11 cellular contexts compared by ENCODE assay signal in the genomic region with DNA sequence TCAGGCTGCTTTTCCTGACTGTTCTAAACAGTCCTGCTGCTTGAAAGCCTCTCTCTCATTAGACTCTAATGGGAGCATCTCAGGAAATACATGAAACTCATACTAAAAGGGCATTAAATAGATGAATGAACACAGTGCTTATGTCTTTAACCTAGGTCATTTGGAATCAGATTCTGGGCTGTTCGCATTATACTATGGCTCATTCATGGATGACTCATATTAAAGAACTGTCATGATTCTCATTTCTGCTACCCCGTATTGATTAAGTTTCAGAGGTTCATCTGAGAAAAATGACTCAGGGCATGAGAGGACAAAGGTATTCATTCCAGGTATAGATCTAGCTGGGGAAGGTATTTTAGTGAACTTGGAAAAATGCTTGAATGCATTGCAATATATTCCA.
DNase-seq lines count a peak whose midpoint lies in the region; ATAC-seq and TF ChIP-seq lines count a peak whose summit lies in the region.
"Had no signal": no experiment of that assay in that cellular context is flagged by ENCODE, and none has a peak within 500 bp of the region (broad histone marks: within the 10 kb centered on the region; RNA-seq: fewer than 3 reads in every experiment).

No MANE protein-coding gene starts in this region.

- no peak overlapping the region for H3K27ac ChIP-seq in SK-N-SH (ENCODE audit: low read depth in 2 of 2, low read length in 1 of 2)
- H3K27ac ChIP-seq: prostate gland had no signal

- TF ChIP-seq EP300 in SK-N-SH (IDR thresholded peaks at IDR 0.05; ENCODE audit: borderline replicate concordance in 1 of 2, low read depth in 1 of 2, low read length in 1 of 2) = no peak

- H3K4me2 ChIP-seq in SK-N-SH = no peak overlapping the region

- H3K9me2 ChIP-seq in SK-N-SH = no peaks in the 10 kb centered on the region

- H3K9me3 Mint-ChIP-seq in WTC11 = no peaks in the 10 kb centered on the region
- H3K9me3 Mint-ChIP-seq: stimulated activated memory B cell treated with anti-CD40 and anti-IgM and Interleukin-4, amounts not matched to agents 10 μg/mL and 1 μg/mL and 100 μg/mL, for 72 hours had no signal

- no peaks in the 10 kb centered on the region for H3K36me3 ChIP-seq in SK-N-SH (replicated peaks in 1 of 2; ENCODE audit: control insufficient read depth in 1 of 2, insufficient read depth in 2 of 2, low read length in 1 of 2)
- H3K36me3 ChIP-seq: prostate gland had no signal

- no peak for TF ChIP-seq RAD21 in SK-N-SH (IDR thresholded peaks at IDR 0.05; ENCODE audit: low read length)

- no peaks in the 10 kb centered on the region for H4K20me1 ChIP-seq in SK-N-SH (ENCODE audit: insufficient read depth)

- H3K4me3 ChIP-seq in SK-N-SH (ENCODE audit: low read depth in 2 of 2, low read length in 1 of 2) = no peak overlapping the region
- H3K4me3 ChIP-seq: prostate gland had no signal

- peaks cover 4% of the 10 kb centered on the region; the same call in 1 of the 2 replicates for H3K4me1 Mint-ChIP-seq in WTC11
- H3K4me1 Mint-ChIP-seq: stimulated activated memory B cell treated with anti-CD40 and anti-IgM and Interleukin-4, amounts not matched to agents 10 μg/mL and 1 μg/mL and 100 μg/mL, for 72 hours had no signal

- H3K27me3 Mint-ChIP-seq in WTC11 (ENCODE audit: low read depth) = no peaks in the 10 kb centered on the region
- H3K27me3 Mint-ChIP-seq: stimulated activated memory B cell treated with anti-CD40 and anti-IgM and Interleukin-4, amounts not matched to agents 10 μg/mL and 1 μg/mL and 100 μg/mL, for 72 hours had no signal

- 30% methylated on average over 2 of the region's 2 CpGs for WGBS in SK-N-SH (ENCODE audit: low lambda C conversion rate)

- CTCF ChIA-PET in SK-N-SH (lab: Yijun Ruan, JAX) = no interaction called here
- CTCF ChIA-PET in WTC11 (lab: Charles Lee) = no interaction called here

- no peaks in the 10 kb centered on the region for H3K36me3 Mint-ChIP-seq in WTC11
- H3K36me3 Mint-ChIP-seq: stimulated activated memory B cell treated with anti-CD40 and anti-IgM and Interleukin-4, amounts not matched to agents 10 μg/mL and 1 μg/mL and 100 μg/mL, for 72 hours had no signal

- H3K4me1 ChIP-seq in SK-N-SH (ENCODE audit: control insufficient read depth in 1 of 2, insufficient read depth in 2 of 2, low read depth in 1 of 2, low read length in 1 of 2) = no peaks in the 10 kb centered on the region; a peak in 1 of 4 replicates
- H3K4me1 ChIP-seq: prostate gland had no signal

- no peak for TF ChIP-seq CTCF in SK-N-SH (IDR thresholded peaks at IDR 0.05)
- TF ChIP-seq CTCF in WTC11 (IDR thresholded peaks at IDR 0.05) = no peak

- no peak overlapping the region for H3K4me3 Mint-ChIP-seq in WTC11
- H3K4me3 Mint-ChIP-seq: stimulated activated memory B cell treated with anti-CD40 and anti-IgM and Interleukin-4, amounts not matched to agents 10 μg/mL and 1 μg/mL and 100 μg/mL, for 72 hours had no signal

- no peaks in the 10 kb centered on the region for H3K79me2 ChIP-seq in SK-N-SH (ENCODE audit: insufficient read depth)

- POLR2A ChIA-PET in SK-N-SH (lab: Yijun Ruan, JAX) = no interaction called here
- POLR2A ChIA-PET in WTC11 (lab: Charles Lee) = no interaction called here

- no peaks in the 10 kb centered on the region for H3K27me3 ChIP-seq in SK-N-SH (ENCODE audit: insufficient read depth)

- H2AFZ ChIP-seq in SK-N-SH (ENCODE audit: low read depth) = 0 out of 2 replicates have a peak overlapping the region, but pooled peaks have one; percentile 12

- DNase-seq in EL (peak; percentile 21), SK-N-SH (no peak), LoVo (ENCODE audit: low spot score) (no peak), WTC11 (ENCODE audit: low spot score) (no peak)
- DNase-seq: NCI-H2081 treated with DMSO at 0.1 percent for 48 hours had no signal

- H3K9ac ChIP-seq in SK-N-SH = no peak overlapping the region

- H3K27ac Mint-ChIP-seq in WTC11 = no peak overlapping the region
- H3K27ac Mint-ChIP-seq: stimulated activated memory B cell treated with anti-CD40 and anti-IgM and Interleukin-4, amounts not matched to agents 10 μg/mL and 1 μg/mL and 100 μg/mL, for 72 hours had no signal

- H3K9me3 ChIP-seq in SK-N-SH = no peaks in the 10 kb centered on the region
- H3K9me3 ChIP-seq: prostate gland had no signal

- H3F3A ChIP-seq in SK-N-SH (replicated peaks; ENCODE audit: insufficient read depth) = no peaks in the 10 kb centered on the region

- ATAC-seq in GM19468 (IDR thresholded peaks at IDR 0.05; ENCODE audit: extremely low read depth, unreplicated experiment) = peak; percentile 25
- peak; percentile 59 for ATAC-seq in HG03175 (IDR thresholded peaks at IDR 0.05; ENCODE audit: unreplicated experiment)
- ATAC-seq in HG03280 (IDR thresholded peaks at IDR 0.05; ENCODE audit: unreplicated experiment) = no peak
- no peak for ATAC-seq in WTC11
- ATAC-seq in GM18517 (IDR thresholded peaks at IDR 0.05; ENCODE audit: unreplicated experiment) = no peak
- ATAC-seq: stimulated activated memory B cell treated with anti-CD40 and anti-IgM and Interleukin-4, amounts not matched to agents 10 μg/mL and 1 μg/mL and 100 μg/mL, for 72 hours had no signal

TF ChIP-seq in SK-N-SH, 30 proteins besides CTCF, POLR2A, EP300 and RAD21:
- TF ChIP-seq FOSL2 (IDR thresholded peaks at IDR 0.05; ENCODE audit: borderline replicate concordance, low read depth) (peak; percentile 71), SIN3A (IDR thresholded peaks at IDR 0.05; ENCODE audit: borderline replicate concordance, low read depth, low read length) (no peak), JUND (IDR thresholded peaks at IDR 0.05) (0 out of 2 replicates have a peak, but pooled peaks have one; percentile 23), RCOR1 (IDR thresholded peaks at IDR 0.05; ENCODE audit: low read length) (no peak), TCF12 (IDR thresholded peaks at IDR 0.05) (peak; percentile 20; the same call in 1 of the 2 replicates), TEAD4 (IDR thresholded peaks at IDR 0.05; ENCODE audit: borderline replicate concordance, insufficient read depth) (no peak), MXI1 (IDR thresholded peaks at IDR 0.05; ENCODE audit: low read depth, low read length) (no peak)
- TF ChIP-seq, protein P1, sequence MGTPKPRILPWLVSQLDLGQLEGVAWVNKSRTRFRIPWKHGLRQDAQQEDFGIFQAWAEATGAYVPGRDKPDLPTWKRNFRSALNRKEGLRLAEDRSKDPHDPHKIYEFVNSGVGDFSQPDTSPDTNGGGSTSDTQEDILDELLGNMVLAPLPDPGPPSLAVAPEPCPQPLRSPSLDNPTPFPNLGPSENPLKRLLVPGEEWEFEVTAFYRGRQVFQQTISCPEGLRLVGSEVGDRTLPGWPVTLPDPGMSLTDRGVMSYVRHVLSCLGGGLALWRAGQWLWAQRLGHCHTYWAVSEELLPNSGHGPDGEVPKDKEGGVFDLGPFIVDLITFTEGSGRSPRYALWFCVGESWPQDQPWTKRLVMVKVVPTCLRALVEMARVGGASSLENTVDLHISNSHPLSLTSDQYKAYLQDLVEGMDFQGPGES (IDR thresholded peaks at IDR 0.05; ENCODE audit: low read depth, low read length) = no peak
- TF ChIP-seq, protein P2, sequence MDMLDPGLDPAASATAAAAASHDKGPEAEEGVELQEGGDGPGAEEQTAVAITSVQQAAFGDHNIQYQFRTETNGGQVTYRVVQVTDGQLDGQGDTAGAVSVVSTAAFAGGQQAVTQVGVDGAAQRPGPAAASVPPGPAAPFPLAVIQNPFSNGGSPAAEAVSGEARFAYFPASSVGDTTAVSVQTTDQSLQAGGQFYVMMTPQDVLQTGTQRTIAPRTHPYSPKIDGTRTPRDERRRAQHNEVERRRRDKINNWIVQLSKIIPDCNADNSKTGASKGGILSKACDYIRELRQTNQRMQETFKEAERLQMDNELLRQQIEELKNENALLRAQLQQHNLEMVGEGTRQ (IDR thresholded peaks at IDR 0.05; ENCODE audit: borderline replicate concordance, low read depth, low read length) = no peak
- TF ChIP-seq, protein P3, sequence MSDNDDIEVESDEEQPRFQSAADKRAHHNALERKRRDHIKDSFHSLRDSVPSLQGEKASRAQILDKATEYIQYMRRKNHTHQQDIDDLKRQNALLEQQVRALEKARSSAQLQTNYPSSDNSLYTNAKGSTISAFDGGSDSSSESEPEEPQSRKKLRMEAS (IDR thresholded peaks at IDR 0.05; ENCODE audit: low read depth) = no peak

TF ChIP-seq in WTC11, 78 proteins besides CTCF, POLR2A, EP300 and RAD21 (continues in another document):
- no peak for TF ChIP-seq AR (CRISPR knock-in tag; IDR thresholded peaks at IDR 0.05)
- no peak for TF ChIP-seq EMX1 (CRISPR knock-in tag; IDR thresholded peaks at IDR 0.05)
- TF ChIP-seq, protein P4, sequence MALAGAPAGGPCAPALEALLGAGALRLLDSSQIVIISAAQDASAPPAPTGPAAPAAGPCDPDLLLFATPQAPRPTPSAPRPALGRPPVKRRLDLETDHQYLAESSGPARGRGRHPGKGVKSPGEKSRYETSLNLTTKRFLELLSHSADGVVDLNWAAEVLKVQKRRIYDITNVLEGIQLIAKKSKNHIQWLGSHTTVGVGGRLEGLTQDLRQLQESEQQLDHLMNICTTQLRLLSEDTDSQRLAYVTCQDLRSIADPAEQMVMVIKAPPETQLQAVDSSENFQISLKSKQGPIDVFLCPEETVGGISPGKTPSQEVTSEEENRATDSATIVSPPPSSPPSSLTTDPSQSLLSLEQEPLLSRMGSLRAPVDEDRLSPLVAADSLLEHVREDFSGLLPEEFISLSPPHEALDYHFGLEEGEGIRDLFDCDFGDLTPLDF (CRISPR knock-in tag; IDR thresholded peaks at IDR 0.05) = no peak
- no peak for TF ChIP-seq GRHL2 (CRISPR knock-in tag; IDR thresholded peaks at IDR 0.05; ENCODE audit: insufficient replicate concordance, severe bottlenecking)

Comparison
In these comparisons a context has a peak if more than half of its experiments do, and no peak if none do; other contexts are left out.
1. ATAC-seq: peak in GM19468 (single experiment) and HG03175 (single experiment); none in HG03280 (single experiment), WTC11 (single experiment) and GM18517 (single experiment).